ENCODE assay signal across 1 cellular context in the genomic region with DNA sequence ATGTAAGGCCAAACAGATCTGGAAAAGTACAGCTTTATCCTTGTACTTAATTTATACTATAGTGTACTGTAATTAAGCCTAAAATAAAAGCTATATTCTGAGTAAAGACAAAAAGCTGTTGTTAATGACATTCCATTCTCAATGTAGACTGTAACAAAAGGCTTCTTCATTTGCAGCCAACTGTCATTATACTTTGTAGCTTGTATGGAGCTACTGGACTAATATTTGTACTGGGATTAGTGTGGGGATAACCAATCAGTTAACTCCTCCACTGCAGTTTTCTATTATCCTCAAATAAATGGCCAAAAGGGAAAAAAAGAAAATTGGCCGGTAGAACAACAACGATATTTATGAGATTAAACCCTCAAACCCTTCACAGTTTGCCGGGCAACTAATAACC.
TF ChIP-seq lines count a peak whose summit lies in the region.

No MANE protein-coding gene starts in this region.

TF ChIP-seq in HepG2, 621 proteins besides CTCF, POLR2A, EP300 and RAD21 (continued from another document and continues in another):
- TF ChIP-seq, protein P1, sequence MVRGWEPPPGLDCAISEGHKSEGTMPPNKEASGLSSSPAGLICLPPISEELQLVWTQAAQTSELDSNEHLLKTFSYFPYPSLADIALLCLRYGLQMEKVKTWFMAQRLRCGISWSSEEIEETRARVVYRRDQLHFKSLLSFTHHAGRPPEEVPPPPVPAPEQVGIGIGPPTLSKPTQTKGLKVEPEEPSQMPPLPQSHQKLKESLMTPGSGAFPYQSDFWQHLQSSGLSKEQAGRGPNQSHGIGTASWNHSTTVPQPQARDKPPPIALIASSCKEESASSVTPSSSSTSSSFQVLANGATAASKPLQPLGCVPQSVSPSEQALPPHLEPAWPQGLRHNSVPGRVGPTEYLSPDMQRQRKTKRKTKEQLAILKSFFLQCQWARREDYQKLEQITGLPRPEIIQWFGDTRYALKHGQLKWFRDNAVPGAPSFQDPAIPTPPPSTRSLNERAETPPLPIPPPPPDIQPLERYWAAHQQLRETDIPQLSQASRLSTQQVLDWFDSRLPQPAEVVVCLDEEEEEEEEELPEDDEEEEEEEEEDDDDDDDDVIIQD (CRISPR knock-in tag; IDR thresholded peaks at IDR 0.05; ENCODE audit: low read depth): peak; percentile 54; the same call in 1 of the 2 replicates
- TF ChIP-seq ZNF766 (CRISPR knock-in tag; IDR thresholded peaks at IDR 0.05; ENCODE audit: borderline replicate concordance) (no peak), NFE2L2 (IDR thresholded peaks at IDR 0.05; ENCODE audit: low read length) (no peak), SNAPC4 (CRISPR knock-in tag; IDR thresholded peaks at IDR 0.05) (no peak), REXO4 (CRISPR knock-in tag; IDR thresholded peaks at IDR 0.05; ENCODE audit: borderline replicate concordance) (no peak), ATF2 (CRISPR knock-in tag; IDR thresholded peaks at IDR 0.05) (0 out of 2 replicates have a peak, but pooled peaks have one; percentile 14), IRX3 (CRISPR knock-in tag; IDR thresholded peaks at IDR 0.05; ENCODE audit: borderline replicate concordance, low read depth) (no peak), ATF1 (CRISPR knock-in tag; IDR thresholded peaks at IDR 0.05) (peak; percentile 18; the same call in 1 of the 2 replicates), ARNT2 (CRISPR knock-in tag; IDR thresholded peaks at IDR 0.05; ENCODE audit: low read depth) (no peak), ZNF746 (CRISPR knock-in tag; IDR thresholded peaks at IDR 0.05) (no peak), BCLAF1 (IDR thresholded peaks at IDR 0.05) (no peak), MEF2D (CRISPR knock-in tag; IDR thresholded peaks at IDR 0.05) (no peak), HDAC6 (IDR thresholded peaks at IDR 0.05; ENCODE audit: low read depth, low read length) (no peak), CHD2 (IDR thresholded peaks at IDR 0.05; ENCODE audit: low read depth, low read length) (no peak), ZNF562 (CRISPR knock-in tag; IDR thresholded peaks at IDR 0.05; ENCODE audit: borderline replicate concordance) (no peak), AKNA (CRISPR knock-in tag; IDR thresholded peaks at IDR 0.05; ENCODE audit: borderline replicate concordance) (no peak), RBM22 (optimal IDR thresholded peaks at IDR 0.05; ENCODE audit: low read length) (no peak), TCF7L2 (IDR thresholded peaks at IDR 0.05; ENCODE audit: low read depth, low read length) (no peak), TBX2 (CRISPR knock-in tag; IDR thresholded peaks at IDR 0.05; ENCODE audit: borderline replicate concordance) (peak; percentile 86), HNRNPUL1 (IDR thresholded peaks at IDR 0.05; ENCODE audit: low read depth, low read length) (no peak), ZNF430 (CRISPR knock-in tag; IDR thresholded peaks at IDR 0.05) (no peak), CHD4 (IDR thresholded peaks at IDR 0.05; ENCODE audit: borderline replicate concordance, low read length) (0 out of 2 replicates have a peak, but pooled peaks have one; percentile 15), ZNF205 (CRISPR knock-in tag; IDR thresholded peaks at IDR 0.05) (no peak), NCOR1 (IDR thresholded peaks at IDR 0.05; ENCODE audit: borderline replicate concordance, low read length) (peak; percentile 72; the same call in 1 of the 2 replicates), PCBP2 (optimal IDR thresholded peaks at IDR 0.05; ENCODE audit: low read depth, low read length, poor library complexity, severe bottlenecking) (no peak), KAT7 (CRISPR knock-in tag; IDR thresholded peaks at IDR 0.05; ENCODE audit: borderline replicate concordance) (no peak), TFDP1 (CRISPR knock-in tag; IDR thresholded peaks at IDR 0.05; ENCODE audit: borderline replicate concordance) (no peak), ZNF20 (CRISPR knock-in tag; IDR thresholded peaks at IDR 0.05) (no peak), AGO1 (IDR thresholded peaks at IDR 0.05; ENCODE audit: low read depth, low read length, poor library complexity, severe bottlenecking) (no peak), ZNF234 (CRISPR knock-in tag; conservative IDR thresholded peaks at IDR 0.05) (no peak), CREM (IDR thresholded peaks at IDR 0.05) (peak; percentile 50; the same call in 1 of the 2 replicates), CREM (CRISPR knock-in tag; IDR thresholded peaks at IDR 0.05) (no peak), ZNF567 (CRISPR knock-in tag; IDR thresholded peaks at IDR 0.05; ENCODE audit: borderline replicate concordance) (no peak), ZBTB46 (CRISPR knock-in tag; IDR thresholded peaks at IDR 0.05; ENCODE audit: borderline replicate concordance) (no peak), SP140L (CRISPR knock-in tag; IDR thresholded peaks at IDR 0.05; ENCODE audit: borderline replicate concordance) (no peak)
- TF ChIP-seq, protein P2, sequence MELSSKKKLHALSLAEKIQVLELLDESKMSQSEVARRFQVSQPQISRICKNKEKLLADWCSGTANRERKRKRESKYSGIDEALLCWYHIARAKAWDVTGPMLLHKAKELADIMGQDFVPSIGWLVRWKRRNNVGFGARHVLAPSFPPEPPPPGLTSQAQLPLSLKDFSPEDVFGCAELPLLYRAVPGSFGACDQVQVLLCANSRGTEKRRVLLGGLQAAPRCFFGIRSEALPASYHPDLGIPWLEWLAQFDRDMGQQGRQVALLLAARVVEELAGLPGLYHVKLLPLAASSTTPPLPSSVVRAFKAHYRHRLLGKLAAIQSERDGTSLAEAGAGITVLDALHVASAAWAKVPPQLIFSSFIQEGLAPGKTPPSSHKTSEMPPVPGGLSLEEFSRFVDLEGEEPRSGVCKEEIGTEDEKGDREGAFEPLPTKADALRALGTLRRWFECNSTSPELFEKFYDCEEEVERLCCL (CRISPR knock-in tag; IDR thresholded peaks at IDR 0.05; ENCODE audit: borderline replicate concordance): no peak
- TF ChIP-seq, protein P3, sequence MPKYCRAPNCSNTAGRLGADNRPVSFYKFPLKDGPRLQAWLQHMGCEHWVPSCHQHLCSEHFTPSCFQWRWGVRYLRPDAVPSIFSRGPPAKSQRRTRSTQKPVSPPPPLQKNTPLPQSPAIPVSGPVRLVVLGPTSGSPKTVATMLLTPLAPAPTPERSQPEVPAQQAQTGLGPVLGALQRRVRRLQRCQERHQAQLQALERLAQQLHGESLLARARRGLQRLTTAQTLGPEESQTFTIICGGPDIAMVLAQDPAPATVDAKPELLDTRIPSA (CRISPR knock-in tag; IDR thresholded peaks at IDR 0.05; ENCODE audit: borderline replicate concordance): no peak
